12 cellular contexts compared by ENCODE assay signal in genomic region chr19:947090-947706, GRCh38.
DNase-seq lines count a peak whose midpoint lies in the region; ATAC-seq and TF ChIP-seq lines count a peak whose summit lies in the region.
"Had no signal": no experiment of that assay in that cellular context is flagged by ENCODE, and none has a peak within 500 bp of the region (broad histone marks: within the 10 kb centered on the region; RNA-seq: fewer than 3 reads in every experiment).

No MANE protein-coding gene starts in this region.

- peak; percentile 67 for DNase-seq in GM10266 (ENCODE audit: extremely low spot score)
- DNase-seq in GDM1 (lab: John Stamatoyannopoulos, UW): no peak
- DNase-seq in superior temporal gyrus (ENCODE audit: extremely low spot score): no peak
- no peak for DNase-seq in midbrain (lab: John Stamatoyannopoulos, UW)
- no peak for DNase-seq in stimulated activated CD4-positive, alpha-beta T cell treated with anti-CD3 and anti-CD28 coated beads, Interleukin-4, amount 100 ng/mL, for 24 hours
- DNase-seq: NCI-H2107, OCI-M1 had no signal

- intact Hi-C loops in dendritic cell treated with granulocyte-macrophage colony-stimulating factor and Interleukin-4, amounts not matched to agents 40 ng/mL and 50 ng/mL, for 4 days (cut with micrococcal nuclease): loop anchor here (2.0 kb wide), 1 partner anchor 14 kb away; no protein-coding TSS in a partner anchor

- ATAC-seq in GM19452 (IDR thresholded peaks at IDR 0.05; ENCODE audit: unreplicated experiment) (peak; percentile 8), HG02938 (IDR thresholded peaks at IDR 0.05; ENCODE audit: unreplicated experiment) (peak; percentile 9)

- H3K27ac Mint-ChIP-seq in dendritic cell treated with granulocyte-macrophage colony-stimulating factor and Interleukin-4, amounts not matched to agents 40 ng/mL and 50 ng/mL, for 4 days: peak overlapping the region; percentile 98
- H3K27ac Mint-ChIP-seq: activated naive CD8-positive, alpha-beta T cell treated with anti-CD3 and anti-CD28 coated beads for 36 hours; T-helper 2 cell treated with Interferon-gamma antibody and Interleukin-4, amounts not matched to agents 5 μg/mL and 100 μg/mL, for 36 hours had no signal

- peak; percentile 37 for TF ChIP-seq CTCF in GM10266 (IDR thresholded peaks at IDR 0.05; ENCODE audit: control insufficient read depth, insufficient read depth, low read depth, missing control alignments)

- H3K4me3 Mint-ChIP-seq in dendritic cell treated with granulocyte-macrophage colony-stimulating factor and Interleukin-4, amounts not matched to agents 40 ng/mL and 50 ng/mL, for 4 days: peak overlapping the region; percentile 79
- H3K4me3 Mint-ChIP-seq: activated naive CD8-positive, alpha-beta T cell treated with anti-CD3 and anti-CD28 coated beads for 36 hours; T-helper 2 cell treated with Interferon-gamma antibody and Interleukin-4, amounts not matched to agents 5 μg/mL and 100 μg/mL, for 36 hours had no signal

- H3K36me3 Mint-ChIP-seq in dendritic cell treated with granulocyte-macrophage colony-stimulating factor and Interleukin-4, amounts not matched to agents 40 ng/mL and 50 ng/mL, for 4 days (ENCODE audit: low read depth): peaks cover 65% of the 10 kb centered on the region
- H3K36me3 Mint-ChIP-seq: activated naive CD8-positive, alpha-beta T cell treated with anti-CD3 and anti-CD28 coated beads for 36 hours had no signal

- H3K27me3 Mint-ChIP-seq in dendritic cell treated with granulocyte-macrophage colony-stimulating factor and Interleukin-4, amounts not matched to agents 40 ng/mL and 50 ng/mL, for 4 days: no peaks in the 10 kb centered on the region
- H3K27me3 Mint-ChIP-seq: activated naive CD8-positive, alpha-beta T cell treated with anti-CD3 and anti-CD28 coated beads for 36 hours had no signal

- peaks cover 90% of the 10 kb centered on the region for H3K4me1 Mint-ChIP-seq in dendritic cell treated with granulocyte-macrophage colony-stimulating factor and Interleukin-4, amounts not matched to agents 40 ng/mL and 50 ng/mL, for 4 days (ENCODE audit: low read depth)
- H3K4me1 Mint-ChIP-seq: activated naive CD8-positive, alpha-beta T cell treated with anti-CD3 and anti-CD28 coated beads for 36 hours had no signal

- no peaks in the 10 kb centered on the region for H3K9me3 Mint-ChIP-seq in dendritic cell treated with granulocyte-macrophage colony-stimulating factor and Interleukin-4, amounts not matched to agents 40 ng/mL and 50 ng/mL, for 4 days
- H3K9me3 Mint-ChIP-seq: activated naive CD8-positive, alpha-beta T cell treated with anti-CD3 and anti-CD28 coated beads for 36 hours; T-helper 2 cell treated with Interferon-gamma antibody and Interleukin-4, amounts not matched to agents 5 μg/mL and 100 μg/mL, for 36 hours had no signal
